ENCODE assay signal across 21 cellular contexts in the genomic region with DNA sequence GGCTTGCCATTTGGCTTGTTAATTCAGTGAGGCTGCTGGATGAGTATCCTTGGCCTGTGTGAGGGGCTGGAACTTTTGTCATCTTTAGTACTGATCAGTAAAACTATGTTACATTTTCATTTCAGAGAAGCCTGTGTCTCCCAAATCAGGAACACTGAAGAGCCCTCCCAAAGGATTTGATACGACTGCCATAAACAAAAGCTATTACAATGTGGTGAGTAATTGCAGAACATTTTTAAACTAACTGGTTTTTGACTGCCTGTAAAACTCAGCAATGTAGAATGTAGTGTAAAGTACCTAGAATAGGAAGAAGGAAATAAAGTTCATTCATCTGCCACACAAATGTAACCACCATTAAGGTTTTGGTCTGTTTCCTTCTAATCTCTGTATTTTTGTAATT.
"Had no signal": no experiment of that assay in that cellular context is flagged by ENCODE, and none has a peak within 500 bp of the region (broad histone marks: within the 10 kb centered on the region; RNA-seq: fewer than 3 reads in every experiment).

No MANE protein-coding gene starts in this region.

- H3K4me3 ChIP-seq: dorsolateral prefrontal cortex, gastrocnemius medialis, heart right ventricle, psoas muscle, right lobe of liver, spleen had no signal

- H3K4me3 Mint-ChIP-seq: naive thymus-derived CD4-positive, alpha-beta T cell; stimulated activated naive B cell treated with anti-CD40 and anti-IgM and Interleukin-4, amounts not matched to agents 10 μg/mL and 1 μg/mL and 100 μg/mL, for 72 hours; stimulated activated naive CD8-positive, alpha-beta T cell treated with anti-CD3 and anti-CD28 coated beads, Interleukin-15, amount 100 ng/mL, for 72 hours had no signal

- H3K27ac Mint-ChIP-seq: stimulated activated naive CD8-positive, alpha-beta T cell treated with anti-CD3 and anti-CD28 coated beads, Interleukin-15, amount 100 ng/mL, for 72 hours had no signal

- H3K27me3 ChIP-seq: dorsolateral prefrontal cortex, gastrocnemius medialis, heart right ventricle, neutrophil, right lobe of liver, spleen had no signal

- DNase-seq: cortex of kidney; dorsolateral prefrontal cortex; effector CD8-positive, alpha-beta T cell; gastrocnemius medialis; heart right ventricle; hypothalamus; mammary epithelial cell; naive thymus-derived CD4-positive, alpha-beta T cell; psoas muscle; retina; right lobe of liver; spleen; stimulated activated CD4-positive, alpha-beta T cell treated with anti-CD3 and anti-CD28 coated beads, Interleukin-15, amount 100 ng/mL, for 24 hours; stimulated activated CD4-positive, alpha-beta T cell treated with anti-CD3 and anti-CD28 coated beads, Interleukin-1b, Interleukin-23, amount 100 ng/mL, for 48 hours; stimulated activated CD4-positive, alpha-beta T cell treated with anti-CD3 and anti-CD28 coated beads, Interleukin-4, amount 100 ng/mL, for 4 hours; stimulated activated naive B cell treated with anti-CD40 and anti-IgM and Interleukin-4, amounts not matched to agents 10 μg/mL and 1 μg/mL and 100 μg/mL, for 72 hours; stimulated activated naive CD8-positive, alpha-beta T cell treated with anti-CD3 and anti-CD28 coated beads, Interleukin-15, amount 100 ng/mL, for 72 hours; substantia nigra; trophoblast cell had no signal

- H3K9me3 ChIP-seq: gastrocnemius medialis, neutrophil, psoas muscle, right lobe of liver, spleen had no signal

- H3K27ac ChIP-seq: gastrocnemius medialis, heart right ventricle, neutrophil, psoas muscle, right lobe of liver, spleen had no signal

- ATAC-seq: gastrocnemius medialis; heart right ventricle; left lobe of liver; naive thymus-derived CD4-positive, alpha-beta T cell; psoas muscle; right lobe of liver; stimulated activated naive B cell treated with anti-CD40 and anti-IgM and Interleukin-4, amounts not matched to agents 10 μg/mL and 1 μg/mL and 100 μg/mL, for 72 hours; stimulated activated naive CD8-positive, alpha-beta T cell treated with anti-CD3 and anti-CD28 coated beads, Interleukin-15, amount 100 ng/mL, for 72 hours had no signal

- H3K9me3 Mint-ChIP-seq: stimulated activated naive B cell treated with anti-CD40 and anti-IgM and Interleukin-4, amounts not matched to agents 10 μg/mL and 1 μg/mL and 100 μg/mL, for 72 hours; stimulated activated naive CD8-positive, alpha-beta T cell treated with anti-CD3 and anti-CD28 coated beads, Interleukin-15, amount 100 ng/mL, for 72 hours had no signal

- H3K4me1 ChIP-seq: right lobe of liver had no signal

- H3K27me3 Mint-ChIP-seq: naive thymus-derived CD4-positive, alpha-beta T cell; stimulated activated naive B cell treated with anti-CD40 and anti-IgM and Interleukin-4, amounts not matched to agents 10 μg/mL and 1 μg/mL and 100 μg/mL, for 72 hours; stimulated activated naive CD8-positive, alpha-beta T cell treated with anti-CD3 and anti-CD28 coated beads, Interleukin-15, amount 100 ng/mL, for 72 hours had no signal
